Comparison of ENCODE assay signal across 15 cellular contexts in the genomic region with DNA sequence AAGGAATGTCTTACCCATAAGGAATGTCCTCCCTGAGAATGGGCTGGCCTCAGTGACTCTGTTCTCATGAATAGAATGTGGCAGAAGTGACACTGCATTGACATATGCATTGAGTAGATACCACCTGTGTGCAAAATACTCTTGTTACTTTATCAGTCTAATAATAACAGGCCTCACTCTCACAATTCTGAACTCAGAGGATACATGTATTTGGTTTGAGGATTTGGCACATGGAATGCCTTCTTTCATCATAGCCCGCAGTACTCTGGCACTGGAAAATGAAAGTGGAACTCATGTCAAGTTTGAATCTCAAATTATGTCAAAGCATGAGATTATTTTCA. TPM values are rescaled to one million over a fixed set of nuclear protein-coding genes. Genes with fewer than 3 reads are reported as not detected.
DNase-seq lines count a peak whose midpoint lies in the region; ATAC-seq and TF ChIP-seq lines count a peak whose summit lies in the region.
"Had no signal": no experiment of that assay in that cellular context is flagged by ENCODE, and none has a peak within 500 bp of the region (broad histone marks: within the 10 kb centered on the region; RNA-seq: fewer than 3 reads in every experiment).

No MANE protein-coding gene starts in this region.

- H3F3A ChIP-seq in GM23248 (ENCODE audit: insufficient read depth) (peaks cover 15% of the 10 kb centered on the region), PC-3 (ENCODE audit: low read length, unreplicated experiment) (no peaks in the 10 kb centered on the region)

- intact Hi-C loops in PC-3 (cut with micrococcal nuclease), result no loop called here
- intact Hi-C loops in A673 (cut with micrococcal nuclease; ENCODE audit: unreplicated experiment), result no loop called here

- POLR2A ChIA-PET in PC-3 (lab: Charles Lee; ENCODE audit: unreplicated experiment) (no interaction called here), A673 (lab: Charles Lee; ENCODE audit: low non-redundant PET) (no interaction called here)

- BruUV-seq in PC-3 (replicated peaks; lab: Mats Ljungman, UMichigan) (no TSS peak), A673 (replicated peaks; lab: Mats Ljungman, UMichigan) (no TSS peak)

- H3K9me2 ChIP-seq in GM23248 (ENCODE audit: insufficient read depth), result no peaks in the 10 kb centered on the region
- no peaks in the 10 kb centered on the region for H3K9me2 ChIP-seq in PC-3 (replicated peaks; ENCODE audit: low read length)

- CTCF ChIA-PET in PC-3 (lab: Charles Lee) (no interaction called here), A673 (lab: Charles Lee) (no interaction called here)

- H3K79me2 ChIP-seq in GM23248 (ENCODE audit: insufficient read depth), result no peaks in the 10 kb centered on the region
- no peaks in the 10 kb centered on the region for H3K79me2 ChIP-seq in PC-3 (ENCODE audit: low read length)
- H3K79me2 ChIP-seq in fibroblast of lung (ENCODE audit: control insufficient read depth, insufficient read depth, low read length), result no peaks in the 10 kb centered on the region

- TF ChIP-seq CTCF in PC-3 (conservative IDR thresholded peaks at IDR 0.05; ENCODE audit: low read depth, low read length) (no peak), fibroblast of lung (conservative IDR thresholded peaks at IDR 0.05 in 1 of 2, IDR thresholded peaks at IDR 0.05 in 1 of 2; ENCODE audit: low read depth in 1 of 2, low read length in 2 of 2) (no peak), osteocyte (IDR thresholded peaks at IDR 0.05) (no peak), tibial nerve (IDR thresholded peaks at IDR 0.05) (no peak), A673 (conservative IDR thresholded peaks at IDR 0.05; ENCODE audit: low read depth, low read length) (no peak)

- 5 to 6% methylated on average over 1 of the region's 1 CpG for WGBS in GM23248 (ENCODE audit: low coverage in 1 of 2, low lambda C conversion rate in 2 of 2, missing lambda C conversion rate in 2 of 2), 2 experiments
- WGBS in tibial nerve, 2 donors, result 50 to 58% methylated on average over 1 of the region's 1 CpG

- H3K9me3 ChIP-seq in GM23248 (ENCODE audit: low read depth) (no peaks in the 10 kb centered on the region), PC-3 (ENCODE audit: low read length) (no peaks in the 10 kb centered on the region), fibroblast of lung (ENCODE audit: control insufficient read depth, insufficient read depth, low read depth, low read length) (no peaks in the 10 kb centered on the region), tibial nerve (no peaks in the 10 kb centered on the region), A673 (ENCODE audit: low read depth, low read length, poor library complexity, severe bottlenecking) (no peaks in the 10 kb centered on the region)
- H3K9me3 ChIP-seq: Caco-2, left lung had no signal

- in situ Hi-C loops in GM23248 (cut with MboI), result no loop called here

- H3K4me1 Mint-ChIP-seq in osteocyte (ENCODE audit: unreplicated experiment), result peaks cover 12% of the 10 kb centered on the region

- no peaks in the 10 kb centered on the region for H4K20me1 ChIP-seq in GM23248 (ENCODE audit: insufficient read depth)
- H4K20me1 ChIP-seq in PC-3 (ENCODE audit: low read length), result no peaks in the 10 kb centered on the region
- H4K20me1 ChIP-seq in fibroblast of lung (ENCODE audit: control insufficient read depth, extremely low read depth, insufficient read depth, low read length), result no peaks in the 10 kb centered on the region

- TF ChIP-seq POLR2A in tibial nerve (IDR thresholded peaks at IDR 0.05), result no peak

- H3K4me3 Mint-ChIP-seq in osteocyte (ENCODE audit: unreplicated experiment), result no peak overlapping the region
- H3K4me3 Mint-ChIP-seq: activated T-cell treated with anti-CD3 and anti-CD28 coated beads, Interleukin-2, amount 50 U/mL, for 24 hours; neural crest cell had no signal

- H3K4me1 ChIP-seq in GM23248 (ENCODE audit: insufficient read depth) (peaks cover 6% of the 10 kb centered on the region; the same call in 1 of the 2 replicates), PC-3 (ENCODE audit: insufficient read depth, low read length) (peaks cover 7% of the 10 kb centered on the region; the same call in 1 of the 2 replicates), fibroblast of lung (ENCODE audit: control insufficient read depth, extremely low read depth, insufficient read depth, low read length) (peaks cover 3% of the 10 kb centered on the region), tibial nerve (no peaks in the 10 kb centered on the region), A673 (ENCODE audit: insufficient read depth, low read length, poor library complexity, severe bottlenecking) (peaks cover 13% of the 10 kb centered on the region)
- H3K4me1 ChIP-seq: Caco-2, left lung had no signal

- TF ChIP-seq EP300 in tibial nerve (IDR thresholded peaks at IDR 0.05), result no peak

- peak overlapping the region; percentile 28 for H3K27ac Mint-ChIP-seq in osteocyte (ENCODE audit: unreplicated experiment)
- H3K27ac Mint-ChIP-seq: activated T-cell treated with anti-CD3 and anti-CD28 coated beads, Interleukin-2, amount 50 U/mL, for 24 hours had no signal

- no peaks in the 10 kb centered on the region for H3K9me3 Mint-ChIP-seq in osteocyte (ENCODE audit: unreplicated experiment)
- H3K9me3 Mint-ChIP-seq: activated T-cell treated with anti-CD3 and anti-CD28 coated beads, Interleukin-2, amount 50 U/mL, for 24 hours; neural crest cell had no signal

- H3K27ac ChIP-seq in GM23248, result 0 out of 2 replicates have a peak overlapping the region, but pooled peaks have one; percentile 5
- H3K27ac ChIP-seq in PC-3 (ENCODE audit: low read length), result no peak overlapping the region
- no peak overlapping the region for H3K27ac ChIP-seq in fibroblast of lung (ENCODE audit: insufficient read depth, low read length)
- H3K27ac ChIP-seq in tibial nerve, result no peak overlapping the region
- no peak overlapping the region for H3K27ac ChIP-seq in A673 (ENCODE audit: low read depth, low read length, poor library complexity, severe bottlenecking)
- H3K27ac ChIP-seq: dorsolateral prefrontal cortex, left lung had no signal

- H3K36me3 ChIP-seq in GM23248 (ENCODE audit: low read depth) (no peaks in the 10 kb centered on the region), PC-3 (ENCODE audit: low read depth, low read length) (no peaks in the 10 kb centered on the region), fibroblast of lung (ENCODE audit: control insufficient read depth, insufficient read depth, low read length) (no peaks in the 10 kb centered on the region), tibial nerve (no peaks in the 10 kb centered on the region), A673 (ENCODE audit: insufficient read depth, low read length, poor library complexity, severe bottlenecking) (no peaks in the 10 kb centered on the region)
- H3K36me3 ChIP-seq: left lung had no signal

- DNase-seq in GM23248, result peak; percentile 56
- DNase-seq in PC-3, result peak; percentile 63
- DNase-seq in fibroblast of lung (ENCODE audit: low read depth in 2 of 2), result peak; percentile 52 to 71
- no peak for DNase-seq in osteocyte (ENCODE audit: extremely low spot score, unreplicated experiment)
- DNase-seq in COR-L47 (lab: John Stamatoyannopoulos, UW), result no peak
- DNase-seq in tibial nerve (ENCODE audit: low spot score in 2 of 2), result no peak
- DNase-seq in A673 (ENCODE audit: low spot score), result no peak
- DNase-seq: activated T-cell treated with anti-CD3 and anti-CD28 coated beads, Interleukin-2, amount 50 U/mL, for 24 hours; Caco-2; dorsolateral prefrontal cortex; KG1; left lung; NCI-H2029 had no signal

- no peaks in the 10 kb centered on the region for H3K27me3 ChIP-seq in GM23248 (replicated peaks; ENCODE audit: insufficient read depth)
- H3K27me3 ChIP-seq in PC-3 (ENCODE audit: low read length), result no peaks in the 10 kb centered on the region
- no peaks in the 10 kb centered on the region for H3K27me3 ChIP-seq in fibroblast of lung (ENCODE audit: control insufficient read depth, insufficient read depth, low read length)
- no peaks in the 10 kb centered on the region for H3K27me3 ChIP-seq in tibial nerve
- H3K27me3 ChIP-seq in A673 (replicated peaks; ENCODE audit: insufficient read depth, low read depth, low read length, poor library complexity), result no peaks in the 10 kb centered on the region
- H3K27me3 ChIP-seq: left lung had no signal

- H3K27me3 Mint-ChIP-seq in osteocyte (ENCODE audit: unreplicated experiment), result no peaks in the 10 kb centered on the region
- H3K27me3 Mint-ChIP-seq: activated T-cell treated with anti-CD3 and anti-CD28 coated beads, Interleukin-2, amount 50 U/mL, for 24 hours had no signal

- H3K4me3 ChIP-seq in GM23248 (no peak overlapping the region), PC-3 (ENCODE audit: low read length) (no peak overlapping the region), fibroblast of lung (replicated peaks in 1 of 4; ENCODE audit: control extremely low read depth in 1 of 4, insufficient read depth in 1 of 4, low read depth in 3 of 4, low read length in 4 of 4) (no peak overlapping the region), tibial nerve (no peak overlapping the region), A673 (ENCODE audit: low read depth, low read length, poor library complexity, severe bottlenecking) (no peak overlapping the region)
- H3K4me3 ChIP-seq: left lung had no signal

- no peak overlapping the region for H2AFZ ChIP-seq in GM23248
- H2AFZ ChIP-seq in PC-3 (ENCODE audit: low read length), result no peak overlapping the region
- H2AFZ ChIP-seq in fibroblast of lung (ENCODE audit: low read length), result no peak overlapping the region

- H3K9ac ChIP-seq in GM23248 (no peak overlapping the region), PC-3 (ENCODE audit: low read length) (no peak overlapping the region), fibroblast of lung (ENCODE audit: insufficient read depth, low read length) (no peak overlapping the region)

- peak; percentile 29; the same call in 1 of the 2 replicates for ATAC-seq in PC-3
- no peak for ATAC-seq in HG03097 (IDR thresholded peaks at IDR 0.05; ENCODE audit: low FRiP score, unreplicated experiment)
- ATAC-seq: left lung had no signal

- no peaks in the 10 kb centered on the region for H3K36me3 Mint-ChIP-seq in osteocyte (ENCODE audit: unreplicated experiment)

- H3K4me2 ChIP-seq in GM23248 (ENCODE audit: unreplicated experiment), result peak overlapping the region; percentile 5
- H3K4me2 ChIP-seq in PC-3 (ENCODE audit: low read length), result no peak overlapping the region
- peak overlapping the region; percentile 23 for H3K4me2 ChIP-seq in fibroblast of lung (ENCODE audit: extremely low read depth, insufficient read depth, low read length)

RNA-seq across cellular contexts. Expression of a gene that starts 52.9 kb away (rescaled TPM):
- total RNA-seq in GM23248 (2014; rRNA removed; shearing (Covaris generic)), result 9.5 and 10.5 TPM in 2 replicates
- 3.5 and 5.0 TPM in 2 replicates for polyA plus RNA-seq in GM23248 (2016; fragmentation: Nextera tagmentation; extraction: Ambion mirVana)
- 16.9 and 25.4 TPM in 2 replicates for total RNA-seq in PC-3 (2014; rRNA removed)
- total RNA-seq in fibroblast of lung, result 3.6 and 13.7 TPM in 2 replicates
- polyA plus RNA-seq in fibroblast of lung, result 7.3 and 8.2 TPM in 2 replicates
- 4.7 and 5.1 TPM in 2 replicates for polyA plus RNA-seq in fibroblast of lung (2012)
- 0.82 and 0.93 TPM in 2 replicates for polyA minus RNA-seq in fibroblast of lung (ENCODE audit: low replicate concordance)
- total RNA-seq in osteocyte, result 5.1 and 5.3 TPM in 2 replicates
- 10 to 100 TPM; 35.7 to 52.9 (median 40.1) TPM for total RNA-seq in tibial nerve
- 4.7 and 6.2 TPM in 2 replicates for total RNA-seq in A673 (2021)

Comparison
In these comparisons a context has a peak if more than half of its experiments do, and no peak if none do; other contexts are left out.
1. DNase-seq: peak in GM23248 (single experiment), PC-3 (single experiment) and fibroblast of lung (2 of 2); none in osteocyte (single experiment), COR-L47 (single experiment), tibial nerve (0 of 2) and A673 (single experiment).